12 cellular contexts compared by ENCODE assay signal in the genomic region with DNA sequence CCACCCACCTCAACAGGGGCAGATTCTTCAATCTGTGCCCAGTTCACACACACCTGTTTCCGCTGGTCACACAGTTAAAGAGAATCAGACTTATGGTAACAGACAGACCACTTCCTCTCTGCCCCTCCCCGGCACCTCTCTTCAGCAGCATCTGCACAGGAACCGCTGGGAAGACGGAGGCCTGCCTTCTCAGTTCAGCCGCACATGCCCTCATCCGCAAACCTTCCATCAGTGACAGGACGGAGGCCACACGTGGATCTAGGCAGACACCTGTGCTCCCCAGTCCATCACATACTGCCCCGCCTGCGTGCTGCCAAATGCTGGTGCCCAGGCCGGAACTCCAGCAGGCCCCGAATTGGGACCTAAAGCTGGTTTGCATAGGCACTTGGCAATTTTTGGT. TPM values are rescaled to one million over a fixed set of nuclear protein-coding genes. Genes with fewer than 3 reads are reported as not detected.
DNase-seq lines count a peak whose midpoint lies in the region; ATAC-seq, FAIRE-seq and TF ChIP-seq lines count a peak whose summit lies in the region.
"Had no signal": no experiment of that assay in that cellular context is flagged by ENCODE, and none has a peak within 500 bp of the region (broad histone marks: within the 10 kb centered on the region; RNA-seq: fewer than 3 reads in every experiment).

No MANE protein-coding gene starts in this region.

- H3K9me2 ChIP-seq in Karpas-422 (replicated peaks; ENCODE audit: insufficient read depth, low read length), result no peaks in the 10 kb centered on the region

- FAIRE-seq in GM12892 (lab: Jason Lieb, UNC), result peak; percentile 24

- no peak overlapping the region for H2AFZ ChIP-seq in Karpas-422 (ENCODE audit: low read length)

- H3K9me3 ChIP-seq in Karpas-422 (ENCODE audit: low read length), result no peaks in the 10 kb centered on the region
- H3K9me3 ChIP-seq in endodermal cell (ENCODE audit: control insufficient read depth, low read length), result no peaks in the 10 kb centered on the region

- no peak overlapping the region for H3K27ac ChIP-seq in Karpas-422 (ENCODE audit: low read length)
- H3K27ac ChIP-seq in endodermal cell (ENCODE audit: low read depth, low read length), result no peak overlapping the region

- H3K4me1 Mint-ChIP-seq in endodermal cell, result no peaks in the 10 kb centered on the region

- H3K4me3 ChIP-seq in Karpas-422 (ENCODE audit: low read length), result no peak overlapping the region
- no peak overlapping the region for H3K4me3 ChIP-seq in endodermal cell (ENCODE audit: low read length)

- no peak overlapping the region for H3K4me3 Mint-ChIP-seq in endodermal cell
- H3K4me3 Mint-ChIP-seq: activated T-cell treated with anti-CD3 and anti-CD28 coated beads, Interleukin-2, amount 50 U/mL, for 4 hours had no signal

- H3K27ac Mint-ChIP-seq in endodermal cell, result no peak overlapping the region
- H3K27ac Mint-ChIP-seq: progenitor cell of endocrine pancreas had no signal

- H3K27me3 Mint-ChIP-seq in endodermal cell (ENCODE audit: insufficient read depth), result no peaks in the 10 kb centered on the region
- H3K27me3 Mint-ChIP-seq: progenitor cell of endocrine pancreas had no signal

- H3K36me3 ChIP-seq in Karpas-422 (ENCODE audit: insufficient read depth, low read length) (peaks cover 37% of the 10 kb centered on the region; the same call in 1 of the 2 replicates), endodermal cell (ENCODE audit: control insufficient read depth, insufficient read depth, low read length) (peaks cover 53% of the 10 kb centered on the region)

- H3K4me1 ChIP-seq in Karpas-422 (ENCODE audit: low read length) (no peaks in the 10 kb centered on the region), endodermal cell (ENCODE audit: control insufficient read depth, insufficient read depth, low read length) (no peaks in the 10 kb centered on the region)

- DNase-seq in GM12892 (ENCODE audit: insufficient read length) (no peak), Karpas-422 (peak; percentile 34), endodermal cell (peak; percentile 29), CD1c-positive myeloid dendritic cell (ENCODE audit: extremely low spot score) (no peak)
- DNase-seq in stimulated activated naive CD8-positive, alpha-beta T cell treated with anti-CD3 and anti-CD28 coated beads, Interleukin-15, Interleukin-2, amounts not matched to agents 100 U/mL and 50 U/mL, for 24 hours, result peak; percentile 24
- no peak for DNase-seq in stimulated activated CD4-positive, alpha-beta T cell treated with anti-CD3 and anti-CD28 coated beads, Interleukin-2, amount 100 ng/mL, for 48 hours
- DNase-seq: activated T-cell treated with anti-CD3 and anti-CD28 coated beads, Interleukin-2, amount 50 U/mL, for 4 hours; NCI-H446 treated with DMSO at 0.1 percent for 48 hours; Right ventricle myocardium superior; stimulated activated CD4-positive, alpha-beta T cell treated with anti-CD3 and anti-CD28 coated beads, Interleukin-4, amount 100 ng/mL, for 1 hour had no signal

- H3K9ac ChIP-seq in Karpas-422 (ENCODE audit: low read length) (no peak overlapping the region), endodermal cell (ENCODE audit: extremely low read depth, low read length, poor library complexity, severe bottlenecking) (no peak overlapping the region)

- no peaks in the 10 kb centered on the region for H3K27me3 ChIP-seq in Karpas-422 (ENCODE audit: low read length)
- no peaks in the 10 kb centered on the region for H3K27me3 ChIP-seq in endodermal cell (ENCODE audit: control insufficient read depth, insufficient read depth, low read length, poor library complexity, severe bottlenecking)

- H3K79me2 ChIP-seq in Karpas-422 (ENCODE audit: low read length), result no peaks in the 10 kb centered on the region

- no peak for ATAC-seq in stimulated activated naive CD8-positive, alpha-beta T cell treated with anti-CD3 and anti-CD28 coated beads, Interleukin-15, Interleukin-2, amounts not matched to agents 100 U/mL and 50 U/mL, for 24 hours
- ATAC-seq in HG02852 (IDR thresholded peaks at IDR 0.05; ENCODE audit: unreplicated experiment), result no peak
- ATAC-seq: activated T-cell treated with anti-CD3 and anti-CD28 coated beads, Interleukin-2, amount 50 U/mL, for 4 hours had no signal

- no peak for TF ChIP-seq CTCF in endodermal cell (conservative IDR thresholded peaks at IDR 0.05)

- 95 to 96% methylated on average over 8 to 12 of the region's 12 CpGs for WGBS in endodermal cell (ENCODE audit: insufficient coverage in 1 of 2, insufficient read length in 1 of 2), 2 experiments

- H3K36me3 Mint-ChIP-seq in endodermal cell (ENCODE audit: low read depth), result peaks cover 56% of the 10 kb centered on the region

- H3K9me3 Mint-ChIP-seq in endodermal cell, result no peaks in the 10 kb centered on the region
- H3K9me3 Mint-ChIP-seq: activated T-cell treated with anti-CD3 and anti-CD28 coated beads, Interleukin-2, amount 50 U/mL, for 4 hours had no signal

- no peak for TF ChIP-seq POLR2A in GM12892 (IDR thresholded peaks at IDR 0.05; ENCODE audit: low read depth, low read length)

- no peaks in the 10 kb centered on the region; the same call in 1 of the 2 replicates for H4K20me1 ChIP-seq in Karpas-422 (ENCODE audit: insufficient read depth, low read depth, low read length)

- H3K4me2 ChIP-seq in Karpas-422 (ENCODE audit: low read depth, low read length, poor library complexity, severe bottlenecking), result no peak overlapping the region

RNA-seq across cellular contexts. Expression of a gene that starts 10.3 kb away (rescaled TPM):
- polyA plus RNA-seq in GM12892 (2012; ENCODE audit: missing spikeins), result 252 TPM
- total RNA-seq in Karpas-422 (2014; rRNA removed; shearing (Covaris generic); ENCODE audit: low replicate concordance), result 91.5 and 130 TPM in 2 replicates
- 100 to 1,000 TPM; 227 to 263 TPM for total RNA-seq in endodermal cell
- 109 TPM for polyA plus RNA-seq in endodermal cell (2013, experiment 1 of 2)
- 101 TPM for polyA plus RNA-seq in endodermal cell (2013, experiment 2 of 2)

RNA-seq across cellular contexts. Expression of a gene that starts 42.3 kb away (rescaled TPM):
- 3.4 TPM for polyA plus RNA-seq in GM12892 (2012; ENCODE audit: missing spikeins)
- total RNA-seq in Karpas-422 (2014; rRNA removed; shearing (Covaris generic); ENCODE audit: low replicate concordance), result 47.7 and 84.1 TPM in 2 replicates
- total RNA-seq in endodermal cell, result 10 to 100 TPM; 42.6 to 60.0 TPM
- 15.5 TPM for polyA plus RNA-seq in endodermal cell (2013, experiment 1 of 2)
- polyA plus RNA-seq in endodermal cell (2013, experiment 2 of 2), result 19.1 TPM

Comparison
In these comparisons a context has a peak if more than half of its experiments do, and no peak if none do; other contexts are left out.
1. DNase-seq: peak in Karpas-422 (single experiment), endodermal cell (single experiment) and stimulated activated naive CD8-positive, alpha-beta T cell treated with anti-CD3 and anti-CD28 coated beads, Interleukin-15, Interleukin-2, amounts not matched to agents 100 U/mL and 50 U/mL, for 24 hours (single experiment); none in GM12892 (single experiment), CD1c-positive myeloid dendritic cell (single experiment) and stimulated activated CD4-positive, alpha-beta T cell treated with anti-CD3 and anti-CD28 coated beads, Interleukin-2, amount 100 ng/mL, for 48 hours (0 of 2).